Comparison of ENCODE assay signal across 14 cellular contexts in the genomic region with DNA sequence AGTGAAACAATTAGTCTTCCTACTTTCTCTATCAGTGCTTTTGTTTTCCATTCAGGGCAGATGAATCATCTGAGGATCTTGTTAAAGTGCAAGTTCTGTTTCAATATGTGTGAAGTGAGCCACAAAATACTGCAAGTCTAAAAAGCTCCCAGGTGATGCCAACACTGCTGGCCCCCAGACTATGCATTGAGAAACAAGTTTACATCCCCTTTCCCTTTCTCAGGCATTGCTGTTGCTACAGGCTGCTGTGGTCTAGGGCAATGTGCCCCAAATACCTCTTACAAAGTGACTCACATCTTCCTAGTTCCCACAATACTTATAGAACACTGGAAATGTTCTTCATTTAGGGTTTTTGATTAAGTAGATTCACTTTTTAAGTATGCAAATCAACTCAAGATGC. TPM values are rescaled to one million over a fixed set of nuclear protein-coding genes. Genes with fewer than 3 reads are reported as not detected.
DNase-seq lines count a peak whose midpoint lies in the region; ATAC-seq, FAIRE-seq and TF ChIP-seq lines count a peak whose summit lies in the region.
"Had no signal": no experiment of that assay in that cellular context is flagged by ENCODE, and none has a peak within 500 bp of the region (broad histone marks: within the 10 kb centered on the region; RNA-seq: fewer than 3 reads in every experiment).

No MANE protein-coding gene starts in this region.

- no peaks in the 10 kb centered on the region for H3K36me3 ChIP-seq in bronchial epithelial cell (ENCODE audit: control insufficient read depth, insufficient read depth, low read length)
- H3K36me3 ChIP-seq in naive thymus-derived CD4-positive, alpha-beta T cell (ENCODE audit: control insufficient read depth in 2 of 3, insufficient read depth in 3 of 3, low read length in 3 of 3): no peaks in the 10 kb centered on the region

- no peaks in the 10 kb centered on the region for H3K9me3 ChIP-seq in naive thymus-derived CD4-positive, alpha-beta T cell (ENCODE audit: control insufficient read depth in 2 of 3, low read length in 3 of 3)

- H3K9me3 Mint-ChIP-seq in activated T-cell treated with anti-CD3 and anti-CD28 coated beads, Interleukin-2, amount 50 U/mL, for 4 hours: no peaks in the 10 kb centered on the region
- H3K9me3 Mint-ChIP-seq in activated T-cell treated with anti-CD3 and anti-CD28 coated beads, Interleukin-2, amount 50 U/mL, for 24 hours: no peaks in the 10 kb centered on the region
- no peaks in the 10 kb centered on the region for H3K9me3 Mint-ChIP-seq in stimulated activated memory B cell treated with anti-CD40 and anti-IgM and Interleukin-4, amounts not matched to agents 10 μg/mL and 1 μg/mL and 100 μg/mL, for 72 hours
- peaks cover 0 to 2% (median 0%) of the 10 kb centered on the region in 11 donors for H3K9me3 Mint-ChIP-seq in naive thymus-derived CD4-positive, alpha-beta T cell

- no peak overlapping the region for H3K4me3 Mint-ChIP-seq in activated T-cell treated with anti-CD3 and anti-CD28 coated beads, Interleukin-2, amount 50 U/mL, for 4 hours
- H3K4me3 Mint-ChIP-seq in activated T-cell treated with anti-CD3 and anti-CD28 coated beads, Interleukin-2, amount 50 U/mL, for 24 hours: no peak overlapping the region
- no peak overlapping the region for H3K4me3 Mint-ChIP-seq in stimulated activated memory B cell treated with anti-CD40 and anti-IgM and Interleukin-4, amounts not matched to agents 10 μg/mL and 1 μg/mL and 100 μg/mL, for 72 hours
- H3K4me3 Mint-ChIP-seq in naive thymus-derived CD4-positive, alpha-beta T cell: no peak overlapping the region
- H3K4me3 Mint-ChIP-seq: activated naive CD8-positive, alpha-beta T cell; B cell had no signal

- DNase-seq in activated T-cell treated with anti-CD3 and anti-CD28 coated beads, Interleukin-2, amount 50 U/mL, for 4 hours: no peak
- DNase-seq in activated T-cell treated with anti-CD3 and anti-CD28 coated beads, Interleukin-2, amount 50 U/mL, for 24 hours: no peak
- peak; percentile 79 for DNase-seq in MV-4-11 (lab: John Stamatoyannopoulos, UW)
- peak; percentile 52 for DNase-seq in bronchial epithelial cell (ENCODE audit: low read depth)
- no peak for DNase-seq in NCI-H345 treated with DMSO at 0.1 percent for 48 hours (lab: John Stamatoyannopoulos, UW; ENCODE audit: unreplicated experiment)
- no peak for DNase-seq in NCI-H2107 (lab: John Stamatoyannopoulos, UW)
- no peak for DNase-seq in naive thymus-derived CD4-positive, alpha-beta T cell
- DNase-seq: activated CD4-positive, alpha-beta T cell treated with anti-CD3 and anti-CD28 coated beads for 4 hours; hippocampal formation; NCI-H1417 had no signal

- no peak overlapping the region for H3K27ac ChIP-seq in naive thymus-derived CD4-positive, alpha-beta T cell (ENCODE audit: low read depth, low read length)
- H3K27ac ChIP-seq: SK-N-MC had no signal

- ATAC-seq in activated T-cell treated with anti-CD3 and anti-CD28 coated beads, Interleukin-2, amount 50 U/mL, for 4 hours: peak; percentile 67 to 78
- peak; percentile 43 for ATAC-seq in stimulated activated memory B cell treated with anti-CD40 and anti-IgM and Interleukin-4, amounts not matched to agents 10 μg/mL and 1 μg/mL and 100 μg/mL, for 72 hours
- ATAC-seq in naive thymus-derived CD4-positive, alpha-beta T cell: no peak

- no peak for TF ChIP-seq CTCF in bronchial epithelial cell (IDR thresholded peaks at IDR 0.05; ENCODE audit: insufficient read depth, low read length, severe bottlenecking)

- no peaks in the 10 kb centered on the region for H3K36me3 Mint-ChIP-seq in activated T-cell treated with anti-CD3 and anti-CD28 coated beads, Interleukin-2, amount 50 U/mL, for 4 hours (ENCODE audit: insufficient read depth)
- H3K36me3 Mint-ChIP-seq in activated T-cell treated with anti-CD3 and anti-CD28 coated beads, Interleukin-2, amount 50 U/mL, for 24 hours (ENCODE audit: low read depth): no peaks in the 10 kb centered on the region
- no peaks in the 10 kb centered on the region for H3K36me3 Mint-ChIP-seq in stimulated activated memory B cell treated with anti-CD40 and anti-IgM and Interleukin-4, amounts not matched to agents 10 μg/mL and 1 μg/mL and 100 μg/mL, for 72 hours
- no peaks in the 10 kb centered on the region for H3K36me3 Mint-ChIP-seq in naive thymus-derived CD4-positive, alpha-beta T cell
- H3K36me3 Mint-ChIP-seq: activated naive CD8-positive, alpha-beta T cell had no signal

- H3K4me1 ChIP-seq in naive thymus-derived CD4-positive, alpha-beta T cell (ENCODE audit: control insufficient read depth in 2 of 2, insufficient read depth in 2 of 2, low read length in 2 of 2): no peaks in the 10 kb centered on the region

- POLR2A ChIA-PET in naive thymus-derived CD4-positive, alpha-beta T cell (lab: Charles Lee): no interaction called here

- FAIRE-seq in bronchial epithelial cell (lab: Jason Lieb, UNC): no peak

- CTCF ChIA-PET in naive thymus-derived CD4-positive, alpha-beta T cell (lab: Charles Lee): no interaction called here

- H3K27me3 ChIP-seq in bronchial epithelial cell (ENCODE audit: control insufficient read depth, insufficient read depth, low read length): no peaks in the 10 kb centered on the region
- H3K27me3 ChIP-seq in naive thymus-derived CD4-positive, alpha-beta T cell (ENCODE audit: control insufficient read depth in 2 of 2, insufficient read depth in 2 of 2, low read length in 2 of 2): no peaks in the 10 kb centered on the region

- peaks cover 4% of the 10 kb centered on the region for H3K4me1 Mint-ChIP-seq in activated T-cell treated with anti-CD3 and anti-CD28 coated beads, Interleukin-2, amount 50 U/mL, for 4 hours (ENCODE audit: low read depth)
- H3K4me1 Mint-ChIP-seq in activated T-cell treated with anti-CD3 and anti-CD28 coated beads, Interleukin-2, amount 50 U/mL, for 24 hours (ENCODE audit: low read depth): peaks cover 11% of the 10 kb centered on the region
- no peaks in the 10 kb centered on the region for H3K4me1 Mint-ChIP-seq in stimulated activated memory B cell treated with anti-CD40 and anti-IgM and Interleukin-4, amounts not matched to agents 10 μg/mL and 1 μg/mL and 100 μg/mL, for 72 hours
- no peaks in the 10 kb centered on the region for H3K4me1 Mint-ChIP-seq in naive thymus-derived CD4-positive, alpha-beta T cell
- H3K4me1 Mint-ChIP-seq: B cell had no signal

- intact Hi-C loops in naive thymus-derived CD4-positive, alpha-beta T cell (cut with micrococcal nuclease): no loop called here

- H3K27me3 Mint-ChIP-seq in activated T-cell treated with anti-CD3 and anti-CD28 coated beads, Interleukin-2, amount 50 U/mL, for 4 hours (ENCODE audit: low read depth): no peaks in the 10 kb centered on the region
- H3K27me3 Mint-ChIP-seq in activated T-cell treated with anti-CD3 and anti-CD28 coated beads, Interleukin-2, amount 50 U/mL, for 24 hours: no peaks in the 10 kb centered on the region
- no peaks in the 10 kb centered on the region for H3K27me3 Mint-ChIP-seq in stimulated activated memory B cell treated with anti-CD40 and anti-IgM and Interleukin-4, amounts not matched to agents 10 μg/mL and 1 μg/mL and 100 μg/mL, for 72 hours
- peaks cover 0 to 5% (median 0%) of the 10 kb centered on the region in 5 donors for H3K27me3 Mint-ChIP-seq in naive thymus-derived CD4-positive, alpha-beta T cell
- H3K27me3 Mint-ChIP-seq: activated naive CD8-positive, alpha-beta T cell had no signal

- H3K27ac Mint-ChIP-seq in activated T-cell treated with anti-CD3 and anti-CD28 coated beads, Interleukin-2, amount 50 U/mL, for 24 hours: no peak overlapping the region
- H3K27ac Mint-ChIP-seq in stimulated activated memory B cell treated with anti-CD40 and anti-IgM and Interleukin-4, amounts not matched to agents 10 μg/mL and 1 μg/mL and 100 μg/mL, for 72 hours: no peak overlapping the region
- H3K27ac Mint-ChIP-seq in naive thymus-derived CD4-positive, alpha-beta T cell: peak overlapping the region in 1 of 9 donors; percentile 38
- H3K27ac Mint-ChIP-seq: activated naive CD8-positive, alpha-beta T cell; B cell had no signal

- no peak overlapping the region for H3K4me3 ChIP-seq in bronchial epithelial cell (ENCODE audit: low read depth, low read length)
- H3K4me3 ChIP-seq in naive thymus-derived CD4-positive, alpha-beta T cell (ENCODE audit: low read length): no peak overlapping the region
- H3K4me3 ChIP-seq: SK-N-MC had no signal

RNA-seq across cellular contexts. Expression of gene ABRACL, which starts 31.8 kb away (rescaled TPM):
- 100 to 1,000 TPM; 161 to 191 (median 176) TPM for total RNA-seq in activated T-cell treated with anti-CD3 and anti-CD28 coated beads, Interleukin-2, amount 50 U/mL, for 4 hours
- 39.2 and 43.4 TPM in 2 replicates for total RNA-seq in bronchial epithelial cell
- total RNA-seq in naive thymus-derived CD4-positive, alpha-beta T cell: 100 to 1,000 TPM in 3 of 5 experiments, 10 to 100 TPM in 2; 39.5 to 137 (median 107) TPM
- polyA plus RNA-seq in naive thymus-derived CD4-positive, alpha-beta T cell: 100 to 1,000 TPM; 183 to 216 TPM

Comparison
In these comparisons a context has a peak if more than half of its experiments do, and no peak if none do; other contexts are left out.
1. DNase-seq: peak in MV-4-11 (single experiment) and bronchial epithelial cell (single experiment); none in activated T-cell treated with anti-CD3 and anti-CD28 coated beads, Interleukin-2, amount 50 U/mL, for 4 hours (single experiment), activated T-cell treated with anti-CD3 and anti-CD28 coated beads, Interleukin-2, amount 50 U/mL, for 24 hours (single experiment), NCI-H345 treated with DMSO at 0.1 percent for 48 hours (single experiment), NCI-H2107 (single experiment) and naive thymus-derived CD4-positive, alpha-beta T cell (0 of 9).